Comparison of ENCODE assay signal across 13 cellular contexts in the genomic region with DNA sequence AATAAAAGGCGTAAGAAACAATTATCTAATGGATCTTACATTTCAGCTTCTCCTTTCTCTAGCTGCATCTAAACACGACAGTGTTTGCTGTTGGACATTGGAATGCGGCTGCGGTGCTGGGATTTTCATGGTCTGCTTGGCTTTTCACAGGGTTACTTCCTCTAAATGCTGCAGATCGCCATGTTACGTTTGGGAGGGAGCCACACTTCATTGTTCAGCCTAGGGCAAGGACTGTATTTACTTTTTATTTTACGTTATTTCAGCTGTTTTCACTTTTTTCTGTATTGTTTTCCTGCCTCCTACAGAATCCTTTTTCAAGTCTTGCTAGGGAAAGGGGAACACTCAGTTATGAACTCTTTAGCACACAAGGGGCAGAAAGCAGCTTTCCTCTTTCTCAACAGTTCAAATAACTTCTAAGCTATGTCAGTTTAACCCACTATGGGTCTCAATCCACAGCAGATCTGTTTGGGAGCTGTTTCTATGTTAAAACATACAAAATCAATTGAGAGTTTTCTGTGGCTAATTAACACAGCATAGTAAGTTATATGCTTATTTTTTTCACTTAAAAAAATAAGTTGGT.
DNase-seq lines count a peak whose midpoint lies in the region; ATAC-seq and TF ChIP-seq lines count a peak whose summit lies in the region.
"Had no signal": no experiment of that assay in that cellular context is flagged by ENCODE, and none has a peak within 500 bp of the region (broad histone marks: within the 10 kb centered on the region; RNA-seq: fewer than 3 reads in every experiment).

No MANE protein-coding gene starts in this region.

- ATAC-seq in sciatic nerve: peak; percentile 44
- no peak for ATAC-seq in HG02884 (IDR thresholded peaks at IDR 0.05; ENCODE audit: unreplicated experiment)
- no peak for ATAC-seq in HG02973 (IDR thresholded peaks at IDR 0.05; ENCODE audit: unreplicated experiment)

- H3K36me3 ChIP-seq in BE2C: no peaks in the 10 kb centered on the region
- H3K36me3 ChIP-seq: colonic mucosa had no signal

- intact Hi-C loops in sciatic nerve (cut with DNase I): no loop called here

- DNase-seq in HuH-7 (ENCODE audit: low spot score) (peak; percentile 39), caudate nucleus (lab: John Stamatoyannopoulos, UW) (no peak), iris pigment epithelial cell (ENCODE audit: low read depth) (peak; percentile 37), sciatic nerve (ENCODE audit: low spot score) (no peak), BE2C (no peak), iPS-NIHi7 (ENCODE audit: extremely low spot score) (no peak)
- DNase-seq: activated CD8-positive, alpha-beta memory T cell treated with anti-CD3 and anti-CD28 coated beads, Interleukin-2, amount 50 U/mL, for 4 hours; colonic mucosa; NCI-H345; posterior cingulate gyrus had no signal

- no peak for TF ChIP-seq CTCF in BE2C (IDR thresholded peaks at IDR 0.05; ENCODE audit: low read depth, low read length)

- H3K27me3 ChIP-seq in BE2C: peaks cover 3% of the 10 kb centered on the region; the same call in 1 of the 2 replicates
- H3K27me3 ChIP-seq: colonic mucosa had no signal

- no peaks in the 10 kb centered on the region for H3K9me3 ChIP-seq in BE2C
- H3K9me3 ChIP-seq: colonic mucosa had no signal

- peak overlapping the region; percentile 29 for H3K27ac ChIP-seq in caudate nucleus (ENCODE audit: low read depth, low read length)
- H3K27ac ChIP-seq: C4-2B, colonic mucosa had no signal

- H3K4me3 ChIP-seq in BE2C (ENCODE audit: low read depth, low read length): no peak overlapping the region
- H3K4me3 ChIP-seq: colonic mucosa had no signal

- no peaks in the 10 kb centered on the region for H3K4me1 ChIP-seq in BE2C
- H3K4me1 ChIP-seq: colonic mucosa had no signal

Comparison
In these comparisons a context has a peak if more than half of its experiments do, and no peak if none do; other contexts are left out.
1. DNase-seq: peak in HuH-7 (single experiment) and iris pigment epithelial cell (single experiment); none in caudate nucleus (0 of 61), sciatic nerve (single experiment), BE2C (single experiment) and iPS-NIHi7 (single experiment).